ENCODE assay signal across 19 cellular contexts in genomic region chr7:136179829-136180721, GRCh38.
A peak's percentile ranks its signal among the peaks of the same experiment; 100 is the strongest.
DNase-seq lines count a peak whose midpoint lies in the region; ATAC-seq and TF ChIP-seq lines count a peak whose summit lies in the region.
"Had no signal": no experiment of that assay in that cellular context is flagged by ENCODE, and none has a peak within 500 bp of the region (broad histone marks: within the 10 kb centered on the region; RNA-seq: fewer than 3 reads in every experiment).

No MANE protein-coding gene starts in this region.

- no peak overlapping the region for H3K4me3 Mint-ChIP-seq in endodermal cell
- H3K4me3 Mint-ChIP-seq: B cell; CD8-positive, alpha-beta T cell had no signal

- H3K9ac ChIP-seq in Karpas-422 (ENCODE audit: low read length) (no peak overlapping the region), endodermal cell (ENCODE audit: extremely low read depth, low read length, poor library complexity, severe bottlenecking) (no peak overlapping the region)

- no peaks in the 10 kb centered on the region for H4K20me1 ChIP-seq in Karpas-422 (ENCODE audit: insufficient read depth, low read depth, low read length)

- no peak overlapping the region for H3K4me2 ChIP-seq in Karpas-422 (ENCODE audit: low read depth, low read length, poor library complexity, severe bottlenecking)

- H3K9me3 ChIP-seq in Karpas-422 (ENCODE audit: low read length): no peaks in the 10 kb centered on the region
- no peaks in the 10 kb centered on the region for H3K9me3 ChIP-seq in right atrium auricular region
- no peaks in the 10 kb centered on the region for H3K9me3 ChIP-seq in endodermal cell (ENCODE audit: control insufficient read depth, low read length)
- H3K9me3 ChIP-seq: SJCRH30 had no signal

- no peak overlapping the region for H3K4me3 ChIP-seq in Karpas-422 (ENCODE audit: low read length)
- no peak overlapping the region for H3K4me3 ChIP-seq in right atrium auricular region
- no peak overlapping the region for H3K4me3 ChIP-seq in endodermal cell (ENCODE audit: low read length)
- H3K4me3 ChIP-seq: SJCRH30 had no signal

- peaks cover 4% of the 10 kb centered on the region for H3K4me1 Mint-ChIP-seq in endodermal cell
- H3K4me1 Mint-ChIP-seq: B cell had no signal

- H3K36me3 ChIP-seq in Karpas-422 (ENCODE audit: insufficient read depth, low read length) (no peaks in the 10 kb centered on the region), right atrium auricular region (no peaks in the 10 kb centered on the region), endodermal cell (ENCODE audit: control insufficient read depth, insufficient read depth, low read length) (no peaks in the 10 kb centered on the region)
- H3K36me3 ChIP-seq: SJCRH30 had no signal

- H3K4me1 ChIP-seq in Karpas-422 (ENCODE audit: low read length): no peaks in the 10 kb centered on the region; the same call in 1 of the 2 replicates
- no peaks in the 10 kb centered on the region for H3K4me1 ChIP-seq in right atrium auricular region
- H3K4me1 ChIP-seq in endodermal cell (ENCODE audit: control insufficient read depth, insufficient read depth, low read length): no peaks in the 10 kb centered on the region
- H3K4me1 ChIP-seq: SJCRH30 had no signal

- H3K9me3 Mint-ChIP-seq in endodermal cell: no peaks in the 10 kb centered on the region
- H3K9me3 Mint-ChIP-seq: CD8-positive, alpha-beta T cell had no signal

- peak overlapping the region; percentile 59; the same call in 1 of the 2 replicates for H2AFZ ChIP-seq in Karpas-422 (ENCODE audit: low read length)

- no peak overlapping the region for H3K27ac Mint-ChIP-seq in endodermal cell
- H3K27ac Mint-ChIP-seq: B cell; CD8-positive, alpha-beta T cell had no signal

- ATAC-seq in SK-N-SH treated with all-trans-retinoic acid at 6 μM for 48 hours (no peak; the same call in 2 of the 3 replicates), HG03439 (IDR thresholded peaks at IDR 0.05; ENCODE audit: unreplicated experiment) (no peak)
- ATAC-seq: CD8-positive, alpha-beta T cell had no signal

- TF ChIP-seq CTCF in right atrium auricular region (IDR thresholded peaks at IDR 0.05) (no peak), endodermal cell (conservative IDR thresholded peaks at IDR 0.05) (no peak)

- no peaks in the 10 kb centered on the region for H3K79me2 ChIP-seq in Karpas-422 (ENCODE audit: low read length)

- DNase-seq in NCI-H1417 (lab: John Stamatoyannopoulos, UW) (peak in 2 of 3 experiments; percentile 24 to 29), NCI-H1417 treated with DMSO at 0.1 percent for 48 hours (lab: John Stamatoyannopoulos, UW) (no peak), Karpas-422 (peak; percentile 48), right atrium auricular region (ENCODE audit: low spot score) (no peak), GDM1 (lab: John Stamatoyannopoulos, UW) (no peak), endodermal cell (no peak)
- DNase-seq: CD8-positive, alpha-beta T cell; GF-D8; GOT3; KBM-7; NCI-H146; NCI-H526 treated with DMSO at 0.1 percent for 48 hours; NK-92 treated with Interleukin-12 subunit alpha and Interleukin-12 subunit beta, amount 100 ng/mL, for 24 hours; RPMI8226; SJCRH30 had no signal

- no peaks in the 10 kb centered on the region for H3K36me3 Mint-ChIP-seq in endodermal cell (ENCODE audit: low read depth)

- 65 to 72% methylated on average over 2 to 5 of the region's 5 CpGs for WGBS in endodermal cell (ENCODE audit: insufficient coverage in 1 of 2, insufficient read length in 1 of 2), 2 experiments

- H3K27ac ChIP-seq in Karpas-422 (ENCODE audit: low read length) (no peak overlapping the region), right atrium auricular region (peak overlapping the region; percentile 10 to 63), endodermal cell (ENCODE audit: low read depth, low read length) (no peak overlapping the region)
- H3K27ac ChIP-seq: 22Rv1, SJCRH30 had no signal

- peaks cover 3% of the 10 kb centered on the region for H3K27me3 Mint-ChIP-seq in endodermal cell (ENCODE audit: insufficient read depth)
- H3K27me3 Mint-ChIP-seq: B cell had no signal

- no peaks in the 10 kb centered on the region for H3K9me2 ChIP-seq in Karpas-422 (replicated peaks; ENCODE audit: insufficient read depth, low read length)

- no peaks in the 10 kb centered on the region for H3K27me3 ChIP-seq in Karpas-422 (ENCODE audit: low read length)
- no peaks in the 10 kb centered on the region for H3K27me3 ChIP-seq in right atrium auricular region
- H3K27me3 ChIP-seq in endodermal cell (ENCODE audit: control insufficient read depth, insufficient read depth, low read length, poor library complexity, severe bottlenecking): no peaks in the 10 kb centered on the region

TF ChIP-seq in SK-N-SH treated with all-trans-retinoic acid at 6 μM for 48 hours, 23 proteins besides CTCF, POLR2A, EP300 and RAD21:
- TF ChIP-seq RARB (CRISPR knock-in tag; IDR thresholded peaks at IDR 0.05): no peak
- peak; percentile 41 for TF ChIP-seq TCF4 (CRISPR knock-in tag; IDR thresholded peaks at IDR 0.05; ENCODE audit: borderline replicate concordance)
- TF ChIP-seq ISL1 (CRISPR knock-in tag; IDR thresholded peaks at IDR 0.05): peak; percentile 33; the same call in 1 of the 2 replicates

Comparison
In these comparisons a context has a peak if more than half of its experiments do, and no peak if none do; other contexts are left out.
1. DNase-seq: peak in NCI-H1417 (2 of 3) and Karpas-422 (single experiment); none in NCI-H1417 treated with DMSO at 0.1 percent for 48 hours (single experiment), right atrium auricular region (single experiment), GDM1 (single experiment) and endodermal cell (single experiment).
2. H3K27ac ChIP-seq: peak in right atrium auricular region (2 of 2); none in Karpas-422 (single experiment) and endodermal cell (single experiment).